Comparison of ENCODE assay signal across 3 cellular contexts in genomic region chr13:52461265-52461664, GRCh38.
TF ChIP-seq lines count a peak whose summit lies in the region.

No MANE protein-coding gene starts in this region.

TF ChIP-seq in SK-N-SH, 30 proteins besides CTCF, POLR2A, EP300 and RAD21 (continues in another document):
- TF ChIP-seq JUND (IDR thresholded peaks at IDR 0.05): no peak
- no peak for TF ChIP-seq RFX5 (IDR thresholded peaks at IDR 0.05; ENCODE audit: low read length)
- TF ChIP-seq CHD2 (IDR thresholded peaks at IDR 0.05; ENCODE audit: low read length, partially characterized antibody): no peak
- no peak for TF ChIP-seq MAX (IDR thresholded peaks at IDR 0.05; ENCODE audit: low read depth)
- TF ChIP-seq ELF1 (IDR thresholded peaks at IDR 0.05): no peak
- no peak for TF ChIP-seq RXRA (IDR thresholded peaks at IDR 0.05; ENCODE audit: borderline replicate concordance, low read depth)
- no peak for TF ChIP-seq REST (IDR thresholded peaks at IDR 0.05; ENCODE audit: low read depth, low read length)
- no peak for TF ChIP-seq USF2 (IDR thresholded peaks at IDR 0.05; ENCODE audit: borderline replicate concordance, low read depth, low read length)
- TF ChIP-seq FOSL2 (IDR thresholded peaks at IDR 0.05; ENCODE audit: borderline replicate concordance, low read depth): no peak
- no peak for TF ChIP-seq SMC3 (IDR thresholded peaks at IDR 0.05; ENCODE audit: low read depth, low read length)
- TF ChIP-seq YY1 (IDR thresholded peaks at IDR 0.05; ENCODE audit: low read depth): no peak
- TF ChIP-seq TCF12 (IDR thresholded peaks at IDR 0.05): no peak
- no peak for TF ChIP-seq FOXM1 (IDR thresholded peaks at IDR 0.05; ENCODE audit: low read depth)
- TF ChIP-seq RCOR1 (IDR thresholded peaks at IDR 0.05; ENCODE audit: low read length): no peak
- TF ChIP-seq EZH2phosphoT487 (IDR thresholded peaks at IDR 0.05; ENCODE audit: borderline replicate concordance, low read depth): no peak
- TF ChIP-seq MEF2A (IDR thresholded peaks at IDR 0.05; ENCODE audit: borderline replicate concordance, low read depth): no peak
- TF ChIP-seq TAF1 (IDR thresholded peaks at IDR 0.05; ENCODE audit: borderline replicate concordance, low read depth, low read length): no peak
- no peak for TF ChIP-seq NFIC (IDR thresholded peaks at IDR 0.05; ENCODE audit: borderline replicate concordance)

TF ChIP-seq in SK-N-SH treated with all-trans-retinoic acid at 6 μM for 48 hours, 23 proteins besides CTCF, POLR2A, EP300 and RAD21:
- TF ChIP-seq ZC3H10 (CRISPR knock-in tag; IDR thresholded peaks at IDR 0.05) (no peak), CSDC2 (CRISPR knock-in tag; IDR thresholded peaks at IDR 0.05) (no peak), BACH2 (CRISPR knock-in tag; IDR thresholded peaks at IDR 0.05; ENCODE audit: borderline replicate concordance) (no peak), ESRRG (CRISPR knock-in tag; IDR thresholded peaks at IDR 0.05) (no peak), TOX (CRISPR knock-in tag; IDR thresholded peaks at IDR 0.05; ENCODE audit: borderline replicate concordance) (no peak), SNAI2 (CRISPR knock-in tag; IDR thresholded peaks at IDR 0.05) (no peak), ARNTL (CRISPR knock-in tag; IDR thresholded peaks at IDR 0.05; ENCODE audit: borderline replicate concordance, low read depth) (no peak), ZFP3 (CRISPR knock-in tag; IDR thresholded peaks at IDR 0.05) (no peak), GLIS3 (CRISPR knock-in tag; IDR thresholded peaks at IDR 0.05) (no peak), CSRNP3 (CRISPR knock-in tag; IDR thresholded peaks at IDR 0.05) (no peak), PPARA (CRISPR knock-in tag; IDR thresholded peaks at IDR 0.05; ENCODE audit: borderline replicate concordance) (no peak), ZNF8 (CRISPR knock-in tag; IDR thresholded peaks at IDR 0.05) (no peak), POU6F1 (CRISPR knock-in tag; IDR thresholded peaks at IDR 0.05; ENCODE audit: borderline replicate concordance, low read depth) (no peak), ZFP30 (CRISPR knock-in tag; IDR thresholded peaks at IDR 0.05) (no peak), ISL1 (CRISPR knock-in tag; IDR thresholded peaks at IDR 0.05) (no peak)

TF ChIP-seq in GM12878, 131 proteins besides CTCF, POLR2A, EP300 and RAD21:
- TF ChIP-seq ZNF207 (IDR thresholded peaks at IDR 0.05; ENCODE audit: borderline replicate concordance) (no peak), FOXK2 (IDR thresholded peaks at IDR 0.05) (no peak), ASH2L (IDR thresholded peaks at IDR 0.05; ENCODE audit: borderline replicate concordance, low read depth) (no peak), MLLT1 (IDR thresholded peaks at IDR 0.05) (no peak), RUNX3 (IDR thresholded peaks at IDR 0.05; ENCODE audit: low read length) (peak; percentile 45; the same call in 1 of the 2 replicates), LARP7 (IDR thresholded peaks at IDR 0.05) (no peak), TCF3 (IDR thresholded peaks at IDR 0.05; ENCODE audit: borderline replicate concordance, insufficient read depth, low read depth, low read length) (no peak)
